8 cellular contexts compared by ENCODE assay signal in the genomic region with DNA sequence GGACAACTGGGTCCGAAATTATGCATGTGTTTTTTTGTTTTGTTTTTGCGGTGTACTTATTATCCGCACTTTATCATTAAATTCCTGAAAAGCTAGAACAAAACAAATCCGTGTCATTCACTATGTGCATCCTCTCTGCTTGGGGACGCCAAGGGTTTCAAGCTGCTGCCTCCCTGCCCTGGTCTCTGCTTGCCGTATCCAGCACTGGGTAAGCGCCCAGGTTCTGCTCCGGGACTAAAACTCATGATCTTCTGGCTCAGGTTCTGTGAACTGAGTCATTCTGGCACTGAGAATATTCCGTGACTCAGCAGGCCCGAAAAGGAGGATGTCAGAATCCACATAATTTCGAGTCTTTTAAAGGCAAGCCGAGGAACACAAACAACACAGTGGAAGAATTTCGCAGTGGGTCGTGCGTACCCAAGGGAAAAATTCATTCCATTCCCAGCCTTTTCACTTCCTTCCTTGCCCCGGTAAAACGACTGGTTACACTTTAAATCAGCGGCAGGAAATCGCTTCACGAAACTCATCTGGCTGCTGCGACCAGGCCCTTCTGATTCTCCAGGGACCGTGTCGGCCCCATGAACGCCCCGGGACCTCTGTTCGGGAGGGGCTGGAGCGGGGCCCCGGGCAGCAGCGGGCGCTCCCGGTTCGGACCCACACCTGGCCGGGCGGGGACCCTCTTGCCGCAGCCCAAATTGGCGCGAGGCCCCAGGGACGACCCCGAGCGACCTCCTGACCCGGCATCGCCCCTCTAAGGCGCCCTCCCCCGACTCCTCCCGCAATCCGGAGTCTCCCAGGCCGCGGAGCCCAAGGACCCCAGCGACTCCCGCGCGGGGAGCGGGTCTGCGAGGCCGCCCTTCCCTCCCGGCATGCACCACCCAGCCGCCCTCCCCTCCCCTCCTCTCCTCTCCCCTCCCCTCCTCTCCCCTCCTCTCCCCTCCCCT. TPM values are rescaled to one million over a fixed set of nuclear protein-coding genes. Genes with fewer than 3 reads are reported as not detected.
DNase-seq lines count a peak whose midpoint lies in the region; ATAC-seq and TF ChIP-seq lines count a peak whose summit lies in the region.

No MANE protein-coding gene starts in this region.

- peak overlapping the region; percentile 63 for H3K4me3 Mint-ChIP-seq in T-helper 2 cell treated with Interferon-gamma antibody and Interleukin-4, amounts not matched to agents 5 μg/mL and 100 μg/mL, for 36 hours

- no peaks in the 10 kb centered on the region for H3K9me3 Mint-ChIP-seq in T-helper 2 cell treated with Interferon-gamma antibody and Interleukin-4, amounts not matched to agents 5 μg/mL and 100 μg/mL, for 36 hours

- H3K27me3 Mint-ChIP-seq in T-helper 2 cell treated with Interferon-gamma antibody and Interleukin-4, amounts not matched to agents 5 μg/mL and 100 μg/mL, for 36 hours (ENCODE audit: low read depth), result peaks cover 65% of the 10 kb centered on the region

- H3K4me1 ChIP-seq in spleen, result peaks cover 0 to 54% (median 22%) of the 10 kb centered on the region in 6 donors

- H3K27me3 ChIP-seq in spleen (replicated peaks in 1 of 7), result peaks cover 0 to 57% (median 10%) of the 10 kb centered on the region in 7 donors

- TF ChIP-seq CTCF in coronary artery (IDR thresholded peaks at IDR 0.05) (no peak), spleen (IDR thresholded peaks at IDR 0.05 in 8 of 11, conservative IDR thresholded peaks at IDR 0.05 in 3 of 11) (no peak)

- H3K4me3 ChIP-seq in coronary artery, result peak overlapping the region; percentile 96
- peak overlapping the region; percentile 62 to 92 (median 79) for H3K4me3 ChIP-seq in spleen

- H3K36me3 Mint-ChIP-seq in T-helper 2 cell treated with Interferon-gamma antibody and Interleukin-4, amounts not matched to agents 5 μg/mL and 100 μg/mL, for 36 hours (ENCODE audit: low read depth), result no peaks in the 10 kb centered on the region

- peak; percentile 31 for ATAC-seq in GM21423 (IDR thresholded peaks at IDR 0.05; ENCODE audit: unreplicated experiment)

- 2 to 5% (median 3%) methylated on average over 38 to 56 of the region's 57 CpGs for WGBS in spleen, 5 donors

- H3K4me1 Mint-ChIP-seq in T-helper 2 cell treated with Interferon-gamma antibody and Interleukin-4, amounts not matched to agents 5 μg/mL and 100 μg/mL, for 36 hours (ENCODE audit: low read depth), result peaks cover 9% of the 10 kb centered on the region

- TF ChIP-seq POLR2A in spleen (IDR thresholded peaks at IDR 0.05), result no peak

- intact Hi-C loops in spleen (cut with DNase I; ENCODE audit: low total_unique reads), result no loop called here

- no peaks in the 10 kb centered on the region for H3K36me3 ChIP-seq in spleen

- DNase-seq in DMS53 treated with DMSO at 0.1 percent for 48 hours (lab: John Stamatoyannopoulos, UW; ENCODE audit: unreplicated experiment) (peak; percentile 84), HuH-7.5 (ENCODE audit: low spot score) (peak; percentile 33), coronary artery (ENCODE audit: low spot score) (peak; percentile 95), kidney tubule cell (ENCODE audit: low spot score) (peak; percentile 98), spleen (peak; percentile 86)
- DNase-seq in T-helper 2 cell treated with Interferon-gamma antibody and Interleukin-4, amounts not matched to agents 5 μg/mL and 100 μg/mL, for 36 hours (ENCODE audit: low spot score), result peak; percentile 52
- DNase-seq in stimulated activated naive CD4-positive, alpha-beta T cell treated with Interleukin-2 at 50 U/mL for 16 hours (lab: John Stamatoyannopoulos, UW), result no peak

- H3K27ac ChIP-seq in coronary artery, result peak overlapping the region; percentile 100
- H3K27ac ChIP-seq in spleen, result peak overlapping the region; percentile 89 to 95 (median 92)

- H3K9me3 ChIP-seq in spleen, result no peaks in the 10 kb centered on the region

- H3K27ac Mint-ChIP-seq in T-helper 2 cell treated with Interferon-gamma antibody and Interleukin-4, amounts not matched to agents 5 μg/mL and 100 μg/mL, for 36 hours, result no peak overlapping the region

RNA-seq across cellular contexts. Expression of a gene that starts 0.7 kb away (rescaled TPM):
- 10 to 100 TPM; 21.8 to 38.5 (median 35.1) TPM for total RNA-seq in spleen
- polyA plus RNA-seq in spleen, result 1 to 10 TPM; 2.7 to 4.9 (median 4.5) TPM
